Comparison of ENCODE assay signal across 18 cellular contexts in genomic region chr3:53680026-53680425, GRCh38.
A peak's percentile ranks its signal among the peaks of the same experiment; 100 is the strongest.
DNase-seq lines count a peak whose midpoint lies in the region; ATAC-seq, FAIRE-seq and TF ChIP-seq lines count a peak whose summit lies in the region.
"Had no signal": no experiment of that assay in that cellular context is flagged by ENCODE, and none has a peak within 500 bp of the region (broad histone marks: within the 10 kb centered on the region; RNA-seq: fewer than 3 reads in every experiment).

No MANE protein-coding gene starts in this region.

- POLR2A ChIA-PET in IMR-90 (lab: Charles Lee; ENCODE audit: unreplicated experiment) = no interaction called here

- H3K79me1 ChIP-seq in IMR-90 (ENCODE audit: low read depth in 1 of 2, low read length in 2 of 2) = no peaks in the 10 kb centered on the region

- no peak overlapping the region for H3K27ac ChIP-seq in IMR-90 (ENCODE audit: insufficient read depth, low read length)
- H3K27ac ChIP-seq in foreskin keratinocyte = no peak overlapping the region
- peak overlapping the region; percentile 72 for H3K27ac ChIP-seq in neural cell (ENCODE audit: low read length)
- H3K27ac ChIP-seq: BLaER1 had no signal

- CTCF ChIA-PET in IMR-90 (lab: Yijun Ruan, JAX) = no interaction called here

- no TSS peak for BruUV-seq in IMR-90 (replicated peaks; lab: Mats Ljungman, UMichigan)

- dilution Hi-C loops in IMR-90 (cut with HindIII; ENCODE audit: low sequenced_read_pairs, unreplicated experiment) = no loop called here

- no peak overlapping the region for H3K56ac ChIP-seq in IMR-90 (ENCODE audit: extremely low read depth, insufficient read depth, low read length)

- DNase-seq in IMR-90 (peak; percentile 2), NCI-H748 (lab: John Stamatoyannopoulos, UW; ENCODE audit: unreplicated experiment) (peak; percentile 86), foreskin keratinocyte (no peak), urothelium cell line (ENCODE audit: low spot score) (no peak), GM12892 (ENCODE audit: insufficient read length) (no peak)
- DNase-seq in effector memory CD8-positive, alpha-beta T cell = no peak
- DNase-seq: GOT3; MG63; NK-92 treated with Interleukin-12 subunit alpha and Interleukin-12 subunit beta, amount 100 ng/mL, for 24 hours; small intestine had no signal

- H3K27ac Mint-ChIP-seq in effector memory CD8-positive, alpha-beta T cell = no peak overlapping the region
- H3K27ac Mint-ChIP-seq: activated naive CD4-positive, alpha-beta T cell treated with anti-CD3 and anti-CD28 coated beads, Interleukin-2, amount 50 U/mL, for 24 hours; WTC11 had no signal

- no peaks in the 10 kb centered on the region for H3K4me1 Mint-ChIP-seq in effector memory CD8-positive, alpha-beta T cell (ENCODE audit: low read depth in 2 of 2)
- H3K4me1 Mint-ChIP-seq: activated naive CD4-positive, alpha-beta T cell treated with anti-CD3 and anti-CD28 coated beads, Interleukin-2, amount 50 U/mL, for 24 hours; WTC11 had no signal

- TF ChIP-seq RAD21 in IMR-90 (IDR thresholded peaks at IDR 0.05; ENCODE audit: low read length) (no peak), neural cell (conservative IDR thresholded peaks at IDR 0.05) (no peak)

- no peaks in the 10 kb centered on the region for H3K79me2 ChIP-seq in neural cell (replicated peaks; ENCODE audit: insufficient read depth, low read length)

- H4K20me1 ChIP-seq in IMR-90 (ENCODE audit: insufficient read depth, low read length) (no peaks in the 10 kb centered on the region), neural cell (ENCODE audit: insufficient read depth) (no peaks in the 10 kb centered on the region)
- H4K20me1 ChIP-seq: BLaER1 had no signal

- no peak for TF ChIP-seq CTCF in IMR-90 (conservative IDR thresholded peaks at IDR 0.05; ENCODE audit: low read depth, low read length)
- TF ChIP-seq CTCF in foreskin keratinocyte (conservative IDR thresholded peaks at IDR 0.05) = no peak
- TF ChIP-seq CTCF in neural cell (IDR thresholded peaks at IDR 0.05; ENCODE audit: poor library complexity, severe bottlenecking) = no peak

- H2BK120ac ChIP-seq in IMR-90 (ENCODE audit: low read depth, low read length) = no peak overlapping the region

- peak; percentile 88 for TF ChIP-seq EP300 in neural cell (conservative IDR thresholded peaks at IDR 0.05; ENCODE audit: poor library complexity, severe bottlenecking)

- H3F3A ChIP-seq in neural cell (ENCODE audit: insufficient read depth, low read length, poor library complexity, severe bottlenecking) = no peaks in the 10 kb centered on the region

- H3K14ac ChIP-seq in IMR-90 (replicated peaks; ENCODE audit: low read depth, low read length) = no peak overlapping the region

- no peak overlapping the region for H4K91ac ChIP-seq in IMR-90 (ENCODE audit: insufficient read depth, low read depth, low read length)

- 4% methylated on average over 4 of the region's 6 CpGs; no CpG with 5 or more reads in 1 of the 2 experiments for WGBS in IMR-90 (ENCODE audit: extremely low coverage in 2 of 2, insufficient read length in 1 of 2), 2 experiments

- peaks cover 5% of the 10 kb centered on the region; the same call in 1 of the 2 replicates for H3K27me3 ChIP-seq in IMR-90 (ENCODE audit: control insufficient read depth, insufficient read depth, low read length)
- peaks cover 20% of the 10 kb centered on the region for H3K27me3 ChIP-seq in foreskin keratinocyte
- no peaks in the 10 kb centered on the region for H3K27me3 ChIP-seq in neural cell (ENCODE audit: insufficient read depth, low read depth, low read length)
- H3K27me3 ChIP-seq: BLaER1, MG63 had no signal

- H2AK9ac ChIP-seq in IMR-90 (replicated peaks; ENCODE audit: low read depth, low read length, poor library complexity) = no peak overlapping the region

- H3K4me2 ChIP-seq in IMR-90 (ENCODE audit: low read depth, low read length) (no peak overlapping the region), neural cell (ENCODE audit: low read length) (peak overlapping the region; percentile 49)
- H3K4me2 ChIP-seq: BLaER1 had no signal

- no peak overlapping the region for H3K4me3 Mint-ChIP-seq in effector memory CD8-positive, alpha-beta T cell
- H3K4me3 Mint-ChIP-seq: activated naive CD4-positive, alpha-beta T cell treated with anti-CD3 and anti-CD28 coated beads, Interleukin-2, amount 50 U/mL, for 24 hours; WTC11 had no signal

- no peak overlapping the region for H2BK20ac ChIP-seq in IMR-90 (ENCODE audit: low read depth, low read length)

- no peak overlapping the region for H2AFZ ChIP-seq in IMR-90 (replicated peaks; ENCODE audit: low read length, poor library complexity)
- no peak overlapping the region for H2AFZ ChIP-seq in neural cell (ENCODE audit: low read depth, low read length)

- no peak for TF ChIP-seq POLR2A in IMR-90 (IDR thresholded peaks at IDR 0.05; ENCODE audit: low read depth, low read length)
- no peak for TF ChIP-seq POLR2A in GM12892 (IDR thresholded peaks at IDR 0.05; ENCODE audit: low read depth, low read length)

- H2BK5ac ChIP-seq in IMR-90 (ENCODE audit: low read depth, low read length, poor library complexity, severe bottlenecking) = no peak overlapping the region

- FAIRE-seq in urothelium cell line (lab: Jason Lieb, UNC) (no peak), GM12892 (lab: Jason Lieb, UNC) (no peak)
- FAIRE-seq: colon, G401.6, GM18507, small intestine had no signal

- H3K27me3 Mint-ChIP-seq in effector memory CD8-positive, alpha-beta T cell = peaks cover 40 to 55% of the 10 kb centered on the region in 2 donors

- no peaks in the 10 kb centered on the region for H3K36me3 ChIP-seq in IMR-90 (ENCODE audit: control insufficient read depth, insufficient read depth, low read length)
- no peaks in the 10 kb centered on the region for H3K36me3 ChIP-seq in neural cell (ENCODE audit: insufficient read depth, low read length)
- H3K36me3 ChIP-seq: BLaER1, MG63 had no signal

- H2AK5ac ChIP-seq in IMR-90 (ENCODE audit: low read depth, low read length) = no peak overlapping the region

- no peak overlapping the region for H3K4ac ChIP-seq in IMR-90 (ENCODE audit: low read depth, low read length)

- in situ Hi-C loops in IMR-90 (cut with MboI; ENCODE audit: low sequenced_read_pairs) = no loop called here

- H3K18ac ChIP-seq in IMR-90 (ENCODE audit: low read depth, low read length) = no peak overlapping the region

- H3K4me1 ChIP-seq in IMR-90 (ENCODE audit: control insufficient read depth, insufficient read depth, low read length) = no peaks in the 10 kb centered on the region
- H3K4me1 ChIP-seq in foreskin keratinocyte = no peaks in the 10 kb centered on the region

- no peaks in the 10 kb centered on the region for H3K9me1 ChIP-seq in IMR-90 (ENCODE audit: insufficient read depth, low read length)

- no peak overlapping the region for H4K8ac ChIP-seq in IMR-90 (ENCODE audit: low read depth in 2 of 2, low read length in 2 of 2)

- no peak overlapping the region for H3K4me3 ChIP-seq in IMR-90 (ENCODE audit: insufficient read depth, low read depth, low read length)
- H3K4me3 ChIP-seq in neural cell (ENCODE audit: low read length) = peak overlapping the region; percentile 41
- H3K4me3 ChIP-seq: BLaER1, MG63 had no signal

- H3K9me2 ChIP-seq in neural cell (ENCODE audit: insufficient read depth, low read length) = no peaks in the 10 kb centered on the region

- no peak overlapping the region for H2BK15ac ChIP-seq in IMR-90 (ENCODE audit: low read depth, low read length)

- H3K9me3 Mint-ChIP-seq in effector memory CD8-positive, alpha-beta T cell = no peaks in the 10 kb centered on the region
- H3K9me3 Mint-ChIP-seq: activated naive CD4-positive, alpha-beta T cell treated with anti-CD3 and anti-CD28 coated beads, Interleukin-2, amount 50 U/mL, for 24 hours; WTC11 had no signal

- H3K23ac ChIP-seq in IMR-90 (ENCODE audit: low read depth, low read length) = no peak overlapping the region

- no peaks in the 10 kb centered on the region for H3K9me3 ChIP-seq in IMR-90 (ENCODE audit: control insufficient read depth, insufficient read depth, low read length)
- H3K9me3 ChIP-seq in neural cell (ENCODE audit: low read length) = no peaks in the 10 kb centered on the region
- H3K9me3 ChIP-seq: BLaER1, MG63 had no signal

- no peak overlapping the region for H4K5ac ChIP-seq in IMR-90 (ENCODE audit: low read depth, low read length)

- H3K9ac ChIP-seq in IMR-90 (ENCODE audit: low read depth, low read length) (no peak overlapping the region), neural cell (ENCODE audit: low read length) (peak overlapping the region; percentile 6)
- H3K9ac ChIP-seq: BLaER1 had no signal

- intact Hi-C loops in IMR-90 (cut with micrococcal nuclease) = no loop called here

- H3K36me3 Mint-ChIP-seq in effector memory CD8-positive, alpha-beta T cell (ENCODE audit: insufficient read depth) = no peaks in the 10 kb centered on the region
- H3K36me3 Mint-ChIP-seq: activated naive CD4-positive, alpha-beta T cell treated with anti-CD3 and anti-CD28 coated beads, Interleukin-2, amount 50 U/mL, for 24 hours; WTC11 had no signal

- no peak for ATAC-seq in IMR-90 (ENCODE audit: low read depth)
- peak; percentile 35 for ATAC-seq in foreskin keratinocyte
- no peak for ATAC-seq in effector memory CD8-positive, alpha-beta T cell (replicated peaks)
- no peak for ATAC-seq in GM21515 (IDR thresholded peaks at IDR 0.05; ENCODE audit: unreplicated experiment)
- ATAC-seq: WTC11 had no signal

TF ChIP-seq in IMR-90, 13 proteins besides CTCF, POLR2A, EP300 and RAD21 (continues in another document):
- TF ChIP-seq, protein P1, sequence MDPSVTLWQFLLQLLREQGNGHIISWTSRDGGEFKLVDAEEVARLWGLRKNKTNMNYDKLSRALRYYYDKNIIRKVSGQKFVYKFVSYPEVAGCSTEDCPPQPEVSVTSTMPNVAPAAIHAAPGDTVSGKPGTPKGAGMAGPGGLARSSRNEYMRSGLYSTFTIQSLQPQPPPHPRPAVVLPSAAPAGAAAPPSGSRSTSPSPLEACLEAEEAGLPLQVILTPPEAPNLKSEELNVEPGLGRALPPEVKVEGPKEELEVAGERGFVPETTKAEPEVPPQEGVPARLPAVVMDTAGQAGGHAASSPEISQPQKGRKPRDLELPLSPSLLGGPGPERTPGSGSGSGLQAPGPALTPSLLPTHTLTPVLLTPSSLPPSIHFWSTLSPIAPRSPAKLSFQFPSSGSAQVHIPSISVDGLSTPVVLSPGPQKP (IDR thresholded peaks at IDR 0.05; ENCODE audit: borderline replicate concordance, low read depth, low read length) = no peak
- TF ChIP-seq SMC3 (IDR thresholded peaks at IDR 0.05; ENCODE audit: low read depth, low read length) = no peak
- no peak for TF ChIP-seq RFX5 (IDR thresholded peaks at IDR 0.05; ENCODE audit: low read depth, low read length)

TF ChIP-seq in neural cell, 6 proteins besides CTCF, POLR2A, EP300 and RAD21:
- TF ChIP-seq EZH2 (IDR thresholded peaks at IDR 0.05; ENCODE audit: borderline replicate concordance, insufficient read depth, low read length, poor library complexity, severe bottlenecking) = no peak
- TF ChIP-seq MXI1 (conservative IDR thresholded peaks at IDR 0.05; ENCODE audit: poor library complexity, severe bottlenecking) = peak; percentile 50

Comparison
In these comparisons a context has a peak if more than half of its experiments do, and no peak if none do; other contexts are left out.
1. DNase-seq: peak in IMR-90 (single experiment) and NCI-H748 (single experiment); none in foreskin keratinocyte (0 of 2), urothelium cell line (single experiment), effector memory CD8-positive, alpha-beta T cell (0 of 3) and GM12892 (single experiment).